In genomic region chr20:17682103-17682888, GRCh38 we compare ENCODE assay signal across 1 cellular context.
TF ChIP-seq lines count a peak whose summit lies in the region.

RRBP1 (minus strand) TSS chr20:17682242; CDS start chr20:17660507, 21,735 bp downstream.

TF ChIP-seq in HEK293, 187 proteins besides CTCF, POLR2A, EP300 and RAD21 (continued from another document):
- TF ChIP-seq, protein P1, sequence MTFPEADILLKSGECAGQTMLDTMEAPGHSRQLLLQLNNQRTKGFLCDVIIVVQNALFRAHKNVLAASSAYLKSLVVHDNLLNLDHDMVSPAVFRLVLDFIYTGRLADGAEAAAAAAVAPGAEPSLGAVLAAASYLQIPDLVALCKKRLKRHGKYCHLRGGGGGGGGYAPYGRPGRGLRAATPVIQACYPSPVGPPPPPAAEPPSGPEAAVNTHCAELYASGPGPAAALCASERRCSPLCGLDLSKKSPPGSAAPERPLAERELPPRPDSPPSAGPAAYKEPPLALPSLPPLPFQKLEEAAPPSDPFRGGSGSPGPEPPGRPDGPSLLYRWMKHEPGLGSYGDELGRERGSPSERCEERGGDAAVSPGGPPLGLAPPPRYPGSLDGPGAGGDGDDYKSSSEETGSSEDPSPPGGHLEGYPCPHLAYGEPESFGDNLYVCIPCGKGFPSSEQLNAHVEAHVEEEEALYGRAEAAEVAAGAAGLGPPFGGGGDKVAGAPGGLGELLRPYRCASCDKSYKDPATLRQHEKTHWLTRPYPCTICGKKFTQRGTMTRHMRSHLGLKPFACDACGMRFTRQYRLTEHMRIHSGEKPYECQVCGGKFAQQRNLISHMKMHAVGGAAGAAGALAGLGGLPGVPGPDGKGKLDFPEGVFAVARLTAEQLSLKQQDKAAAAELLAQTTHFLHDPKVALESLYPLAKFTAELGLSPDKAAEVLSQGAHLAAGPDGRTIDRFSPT (tag by site-specific recombination; IDR thresholded peaks at IDR 0.05): 0 out of 2 replicates have a peak, but pooled peaks have one; percentile 41
- TF ChIP-seq ZNF473 (tag by site-specific recombination; IDR thresholded peaks at IDR 0.05) (no peak), MZF1 (tag by site-specific recombination; IDR thresholded peaks at IDR 0.05; ENCODE audit: borderline replicate concordance) (no peak), ZNF704 (tag by site-specific recombination; IDR thresholded peaks at IDR 0.05) (no peak), MYNN (tag by site-specific recombination; IDR thresholded peaks at IDR 0.05; ENCODE audit: borderline replicate concordance) (no peak), GLIS1 (tag by site-specific recombination; IDR thresholded peaks at IDR 0.05) (peak; percentile 98), ZEB2 (tag by site-specific recombination; IDR thresholded peaks at IDR 0.05) (peak; percentile 49; the same call in 1 of the 2 replicates)
TF ChIP-seq in HEK293: peak in this region for 27.
